ENCODE assay signal across 35 cellular contexts in genomic region chr10:723973-724372, GRCh38.
"Had no signal": no experiment of that assay in that cellular context is flagged by ENCODE, and none has a peak within 500 bp of the region (broad histone marks: within the 10 kb centered on the region; RNA-seq: fewer than 3 reads in every experiment).

No MANE protein-coding gene starts in this region.

- H3K9me3 Mint-ChIP-seq: activated CD4-positive, alpha-beta memory T cell treated with anti-CD3 and anti-CD28 coated beads, Interleukin-2, amount 10 ng/mL, durations not matched to agents 7 days and 5 days; activated naive CD4-positive, alpha-beta T cell treated with anti-CD3 and anti-CD28 coated beads, Interleukin-2, amount 10 ng/mL, durations not matched to agents 7 days and 5 days; activated naive CD4-positive, alpha-beta T cell treated with anti-CD3 and anti-CD28 coated beads, Interleukin-2, amount 50 U/mL, for 24 hours; activated naive CD8-positive, alpha-beta T cell treated with anti-CD3 and anti-CD28 coated beads, Interleukin-2, amount 10 ng/mL, durations not matched to agents 7 days and 5 days; activated naive CD8-positive, alpha-beta T cell treated with anti-CD3 and anti-CD28 coated beads, Interleukin-2, amount 50 U/mL, for 24 hours; activated T-cell treated with anti-CD3 and anti-CD28 coated beads, Interleukin-2, amount 50 U/mL, for 24 hours; activated T-helper 2 cell treated with anti-CD3 and anti-CD28 coated beads, Interferon-gamma antibody, Interleukin-2, Interleukin-4, amounts not matched to agents 10 μg/mL and 5 μg/mL and 100 μg/mL, durations not matched to agents 14 hours and 24 hours and 36 hours; T-helper 1 cell treated with Interleukin-12 subunit alpha and Interleukin-12 subunit beta and Interleukin-4 antibody, amounts not matched to agents 30 μg/mL and 1 μg/mL, for 36 hours; T-helper 2 cell treated with Interferon-gamma antibody and Interleukin-4, amounts not matched to agents 5 μg/mL and 100 μg/mL, for 36 hours had no signal

- H3K27me3 Mint-ChIP-seq: activated CD4-positive, alpha-beta memory T cell treated with anti-CD3 and anti-CD28 coated beads, Interleukin-2, amount 10 ng/mL, durations not matched to agents 7 days and 5 days; activated CD4-positive, alpha-beta T cell treated with anti-CD3 and anti-CD28 coated beads for 36 hours; activated CD4-positive, alpha-beta T cell treated with anti-CD3 and anti-CD28 coated beads, Interleukin-2, amount 10 ng/mL, durations not matched to agents 7 days and 5 days; activated CD8-positive, alpha-beta memory T cell treated with anti-CD3 and anti-CD28 coated beads, Interleukin-2, amount 10 ng/mL, durations not matched to agents 7 days and 5 days; activated naive CD4-positive, alpha-beta T cell treated with anti-CD3 and anti-CD28 coated beads, Interleukin-2, amount 10 ng/mL, durations not matched to agents 7 days and 5 days; activated naive CD8-positive, alpha-beta T cell treated with anti-CD3 and anti-CD28 coated beads, Interleukin-2, amount 10 ng/mL, durations not matched to agents 7 days and 5 days; activated naive CD8-positive, alpha-beta T cell treated with anti-CD3 and anti-CD28 coated beads, Interleukin-2, amount 50 U/mL, for 24 hours; activated T-cell treated with anti-CD3 and anti-CD28 coated beads, Interleukin-2, amount 50 U/mL, for 24 hours had no signal

- H3K4me1 Mint-ChIP-seq: activated CD4-positive, alpha-beta memory T cell treated with anti-CD3 and anti-CD28 coated beads, Interleukin-2, amount 10 ng/mL, durations not matched to agents 7 days and 5 days; activated CD4-positive, alpha-beta T cell treated with anti-CD3 and anti-CD28 coated beads for 36 hours; activated CD4-positive, alpha-beta T cell treated with anti-CD3 and anti-CD28 coated beads, Interleukin-2, amount 10 ng/mL, durations not matched to agents 7 days and 5 days; activated CD8-positive, alpha-beta memory T cell treated with anti-CD3 and anti-CD28 coated beads, Interleukin-2, amount 10 ng/mL, durations not matched to agents 7 days and 5 days; activated naive CD4-positive, alpha-beta T cell treated with anti-CD3 and anti-CD28 coated beads, Interleukin-2, amount 10 ng/mL, durations not matched to agents 7 days and 5 days; activated naive CD4-positive, alpha-beta T cell treated with anti-CD3 and anti-CD28 coated beads, Interleukin-2, amount 50 U/mL, for 24 hours; activated naive CD8-positive, alpha-beta T cell treated with anti-CD3 and anti-CD28 coated beads, Interleukin-2, amount 10 ng/mL, durations not matched to agents 7 days and 5 days; activated naive CD8-positive, alpha-beta T cell treated with anti-CD3 and anti-CD28 coated beads, Interleukin-2, amount 50 U/mL, for 24 hours; brain had no signal

- H3K4me1 ChIP-seq: ascending aorta had no signal

- H3K36me3 ChIP-seq: ascending aorta, WERI-Rb-1 had no signal

- H3K9me3 ChIP-seq: ascending aorta had no signal

- H3K27ac Mint-ChIP-seq: activated CD4-positive, alpha-beta memory T cell treated with anti-CD3 and anti-CD28 coated beads, Interleukin-2, amount 10 ng/mL, durations not matched to agents 7 days and 5 days; activated CD4-positive, alpha-beta T cell treated with anti-CD3 and anti-CD28 coated beads for 36 hours; activated CD4-positive, alpha-beta T cell treated with anti-CD3 and anti-CD28 coated beads, Interleukin-2, amount 10 ng/mL, durations not matched to agents 7 days and 5 days; activated CD8-positive, alpha-beta memory T cell treated with anti-CD3 and anti-CD28 coated beads, Interleukin-2, amount 10 ng/mL, durations not matched to agents 7 days and 5 days; activated CD8-positive, alpha-beta T cell treated with anti-CD3 and anti-CD28 coated beads, Interleukin-2, amount 10 ng/mL, durations not matched to agents 7 days and 5 days; activated naive CD4-positive, alpha-beta T cell treated with anti-CD3 and anti-CD28 coated beads, Interleukin-2, amount 10 ng/mL, durations not matched to agents 7 days and 5 days; activated naive CD4-positive, alpha-beta T cell treated with anti-CD3 and anti-CD28 coated beads, Interleukin-2, amount 50 U/mL, for 24 hours; activated naive CD8-positive, alpha-beta T cell; activated naive CD8-positive, alpha-beta T cell treated with anti-CD3 and anti-CD28 coated beads, Interleukin-2, amount 10 ng/mL, durations not matched to agents 7 days and 5 days; activated naive CD8-positive, alpha-beta T cell treated with anti-CD3 and anti-CD28 coated beads, Interleukin-2, amount 50 U/mL, for 24 hours; activated T-cell treated with anti-CD3 and anti-CD28 coated beads, Interleukin-2, amount 50 U/mL, for 24 hours; activated T-helper 2 cell treated with anti-CD3 and anti-CD28 coated beads, Interferon-gamma antibody, Interleukin-2, Interleukin-4, amounts not matched to agents 10 μg/mL and 5 μg/mL and 100 μg/mL, durations not matched to agents 14 hours and 24 hours and 36 hours; brain; T-helper 1 cell treated with Interleukin-12 subunit alpha and Interleukin-12 subunit beta and Interleukin-4 antibody, amounts not matched to agents 30 μg/mL and 1 μg/mL, for 36 hours; T-helper 2 cell treated with Interferon-gamma antibody and Interleukin-4, amounts not matched to agents 5 μg/mL and 100 μg/mL, for 36 hours; WTC11 had no signal

- H3K36me3 Mint-ChIP-seq: activated CD8-positive, alpha-beta memory T cell treated with anti-CD3 and anti-CD28 coated beads, Interleukin-2, amount 10 ng/mL, durations not matched to agents 7 days and 5 days; activated naive CD4-positive, alpha-beta T cell treated with anti-CD3 and anti-CD28 coated beads, Interleukin-2, amount 10 ng/mL, durations not matched to agents 7 days and 5 days; activated naive CD8-positive, alpha-beta T cell; activated naive CD8-positive, alpha-beta T cell treated with anti-CD3 and anti-CD28 coated beads, Interleukin-2, amount 10 ng/mL, durations not matched to agents 7 days and 5 days; brain; WTC11 had no signal

- H3K4me3 ChIP-seq: ascending aorta had no signal

- H3K4me3 Mint-ChIP-seq: activated CD4-positive, alpha-beta memory T cell treated with anti-CD3 and anti-CD28 coated beads, Interleukin-2, amount 10 ng/mL, durations not matched to agents 7 days and 5 days; activated CD4-positive, alpha-beta T cell treated with anti-CD3 and anti-CD28 coated beads for 36 hours; activated CD4-positive, alpha-beta T cell treated with anti-CD3 and anti-CD28 coated beads, Interleukin-2, amount 10 ng/mL, durations not matched to agents 7 days and 5 days; activated CD8-positive, alpha-beta memory T cell treated with anti-CD3 and anti-CD28 coated beads, Interleukin-2, amount 10 ng/mL, durations not matched to agents 7 days and 5 days; activated CD8-positive, alpha-beta T cell treated with anti-CD3 and anti-CD28 coated beads, Interleukin-2, amount 10 ng/mL, durations not matched to agents 7 days and 5 days; activated naive CD4-positive, alpha-beta T cell treated with anti-CD3 and anti-CD28 coated beads, Interleukin-2, amount 10 ng/mL, durations not matched to agents 7 days and 5 days; activated naive CD4-positive, alpha-beta T cell treated with anti-CD3 and anti-CD28 coated beads, Interleukin-2, amount 50 U/mL, for 24 hours; activated naive CD8-positive, alpha-beta T cell; activated naive CD8-positive, alpha-beta T cell treated with anti-CD3 and anti-CD28 coated beads, Interleukin-2, amount 10 ng/mL, durations not matched to agents 7 days and 5 days; activated naive CD8-positive, alpha-beta T cell treated with anti-CD3 and anti-CD28 coated beads, Interleukin-2, amount 50 U/mL, for 24 hours; activated T-cell treated with anti-CD3 and anti-CD28 coated beads, Interleukin-2, amount 50 U/mL, for 24 hours; brain; T-helper 1 cell treated with Interleukin-12 subunit alpha and Interleukin-12 subunit beta and Interleukin-4 antibody, amounts not matched to agents 30 μg/mL and 1 μg/mL, for 36 hours; T-helper 2 cell treated with Interferon-gamma antibody and Interleukin-4, amounts not matched to agents 5 μg/mL and 100 μg/mL, for 36 hours; WTC11 had no signal

- H3K27me3 ChIP-seq: ascending aorta had no signal

- H3K27ac ChIP-seq: ascending aorta, WERI-Rb-1 had no signal

- DNase-seq: activated CD4-positive, alpha-beta memory T cell treated with anti-CD3 and anti-CD28 coated beads, Interleukin-2, amount 10 ng/mL, durations not matched to agents 7 days and 5 days; activated CD4-positive, alpha-beta T cell treated with anti-CD3 and anti-CD28 coated beads for 1 hour; activated CD4-positive, alpha-beta T cell treated with anti-CD3 and anti-CD28 coated beads for 36 hours; activated CD4-positive, alpha-beta T cell treated with anti-CD3 and anti-CD28 coated beads for 48 hours; activated CD4-positive, alpha-beta T cell treated with anti-CD3 and anti-CD28 coated beads, Interleukin-2, amount 10 ng/mL, durations not matched to agents 7 days and 5 days; activated CD4-positive, alpha-beta T cell treated with anti-CD3 and anti-CD28 coated beads, Interleukin-2, amount 50 U/mL, for 48 hours; activated CD4-positive, CD25-positive, alpha-beta regulatory T cell; activated CD8-positive, alpha-beta memory T cell treated with anti-CD3 and anti-CD28 coated beads for 24 hours; activated CD8-positive, alpha-beta memory T cell treated with anti-CD3 and anti-CD28 coated beads, Interleukin-2, amount 10 ng/mL, durations not matched to agents 7 days and 5 days; activated CD8-positive, alpha-beta memory T cell treated with anti-CD3 and anti-CD28 coated beads, Interleukin-2, amount 50 U/mL, for 48 hours; activated CD8-positive, alpha-beta T cell treated with anti-CD3 and anti-CD28 coated beads, Interleukin-2, amount 10 ng/mL, durations not matched to agents 7 days and 5 days; activated effector memory CD4-positive, alpha-beta T cell treated with Interleukin-2 at 50 U/mL for 16 hours; activated gamma-delta T cell; activated naive CD4-positive, alpha-beta T cell treated with anti-CD3 and anti-CD28 coated beads, Interleukin-2, amount 10 ng/mL, durations not matched to agents 7 days and 5 days; activated naive CD4-positive, alpha-beta T cell treated with Interleukin-2 at 50 U/mL for 16 hours; activated naive CD8-positive, alpha-beta T cell treated with anti-CD3 and anti-CD28 coated beads, Interleukin-2, amount 10 ng/mL, durations not matched to agents 7 days and 5 days; activated naive CD8-positive, alpha-beta T cell treated with anti-CD3 and anti-CD28 coated beads, Interleukin-2, amount 50 U/mL, for 24 hours; activated T-cell treated with anti-CD3 and anti-CD28 coated beads, Interleukin-2, amount 50 U/mL, for 24 hours; activated T-cell treated with anti-CD3 and anti-CD28 coated beads, Interleukin-2, amount 50 U/mL, for 48 hours; amygdala; anterior cingulate cortex; central memory CD4-positive, alpha-beta T cell; T-helper 1 cell; T-helper 2 cell; T-helper 9 cell; WERI-Rb-1 had no signal

- ATAC-seq: activated CD4-positive, alpha-beta T cell treated with anti-CD3 and anti-CD28 coated beads for 36 hours; activated CD4-positive, CD25-positive, alpha-beta regulatory T cell treated with anti-CD3 and anti-CD28 coated beads, Interleukin-2, amount 50 U/mL, for 24 hours; activated CD8-positive, alpha-beta memory T cell treated with anti-CD3 and anti-CD28 coated beads, Interleukin-2, amount 10 ng/mL, durations not matched to agents 7 days and 5 days; activated CD8-positive, alpha-beta T cell treated with anti-CD3 and anti-CD28 coated beads, Interleukin-2, amount 10 ng/mL, durations not matched to agents 7 days and 5 days; activated naive CD8-positive, alpha-beta T cell treated with anti-CD3 and anti-CD28 coated beads, Interleukin-2, amount 50 U/mL, for 24 hours; WTC11 had no signal
